Comparison of ENCODE assay signal across 37 cellular contexts in the genomic region with DNA sequence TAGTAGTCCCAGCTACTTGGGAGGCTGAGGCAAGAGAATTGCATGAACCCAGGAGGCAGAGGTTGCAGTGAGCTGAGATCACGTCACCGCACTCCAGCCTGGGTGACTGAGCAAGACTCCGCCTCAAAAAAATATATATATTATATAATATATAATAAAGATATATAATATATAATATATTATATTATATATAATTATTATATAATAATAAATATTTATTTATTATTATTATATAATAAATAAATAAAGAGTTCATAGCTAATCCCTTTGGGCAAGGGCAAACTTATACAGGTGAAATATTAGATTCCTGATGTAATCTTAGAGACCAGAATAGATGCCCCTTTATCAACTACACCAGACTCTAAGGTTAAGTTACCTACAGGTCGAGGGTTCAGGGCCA.
"Had no signal": no experiment of that assay in that cellular context is flagged by ENCODE, and none has a peak within 500 bp of the region (broad histone marks: within the 10 kb centered on the region; RNA-seq: fewer than 3 reads in every experiment).

No MANE protein-coding gene starts in this region.

- ATAC-seq: activated naive CD4-positive, alpha-beta T cell treated with anti-CD3 and anti-CD28 coated beads, Interleukin-2, amount 50 U/mL, for 72 hours; activated naive CD8-positive, alpha-beta T cell treated with anti-CD3 and anti-CD28 coated beads, Interleukin-2, amount 50 U/mL, for 24 hours; activated T-cell treated with anti-CD3 and anti-CD28 coated beads, Interleukin-2, amount 50 U/mL, for 4 hours; activated T-cell treated with anti-CD3 and anti-CD28 coated beads, Interleukin-2, amount 50 U/mL, for 72 hours; activated T-helper 17 cell treated with anti-CD3 and anti-CD28 coated beads, Interleukin-2, amount 50 U/mL, for 72 hours; body of pancreas had no signal

- H3K9me3 ChIP-seq: adrenal gland, ascending aorta, body of pancreas, breast epithelium had no signal

- H3K4me3 ChIP-seq: adrenal gland, ascending aorta, body of pancreas, breast epithelium, cardiac muscle cell had no signal

- H3K27me3 ChIP-seq: adrenal gland, ascending aorta, body of pancreas, brain microvascular endothelial cell, breast epithelium, cardiac muscle cell had no signal

- DNase-seq: activated effector memory CD4-positive, alpha-beta T cell treated with anti-CD3 and anti-CD28 coated beads, Interleukin-2, amount 50 U/mL, for 16 hours; activated effector memory CD4-positive, alpha-beta T cell treated with Interleukin-2 at 50 U/mL for 16 hours; activated gamma-delta T cell; activated gamma-delta T cell treated with Interleukin-2 at 50 U/mL for 16 hours; activated naive CD4-positive, alpha-beta T cell; activated naive CD4-positive, alpha-beta T cell treated with anti-CD3 and anti-CD28 coated beads for 36 hours; activated naive CD4-positive, alpha-beta T cell treated with anti-CD3 and anti-CD28 coated beads, Interleukin-2, amount 10 ng/mL, durations not matched to agents 7 days and 5 days; activated naive CD4-positive, alpha-beta T cell treated with anti-CD3 and anti-CD28 coated beads, Interleukin-2, amount 50 U/mL, for 16 hours; activated naive CD4-positive, alpha-beta T cell treated with Interleukin-2 at 50 U/mL for 16 hours; activated naive CD8-positive, alpha-beta T cell treated with anti-CD3 and anti-CD28 coated beads for 36 hours; activated naive CD8-positive, alpha-beta T cell treated with anti-CD3 and anti-CD28 coated beads, Interleukin-2, amount 10 ng/mL, durations not matched to agents 7 days and 5 days; activated naive CD8-positive, alpha-beta T cell treated with anti-CD3 and anti-CD28 coated beads, Interleukin-2, amount 50 U/mL, for 24 hours; activated T-cell treated with anti-CD3 and anti-CD28 coated beads, Interleukin-2, amount 50 U/mL, for 24 hours; activated T-cell treated with anti-CD3 and anti-CD28 coated beads, Interleukin-2, amount 50 U/mL, for 4 hours; activated T-cell treated with anti-CD3 and anti-CD28 coated beads, Interleukin-2, amount 50 U/mL, for 48 hours; activated T-cell treated with anti-CD3 and anti-CD28 coated beads, Interleukin-2, amount 50 U/mL, for 72 hours; adrenal gland; amniotic stem cell; amygdala; anterior cingulate cortex; aorta; body of pancreas; brain microvascular endothelial cell; caudate nucleus; central memory CD4-positive, alpha-beta T cell; cerebellar nuclear complex had no signal

- H3K36me3 Mint-ChIP-seq: activated naive CD4-positive, alpha-beta T cell treated with anti-CD3 and anti-CD28 coated beads, Interleukin-2, amount 10 ng/mL, durations not matched to agents 7 days and 5 days; activated naive CD4-positive, alpha-beta T cell treated with anti-CD3 and anti-CD28 coated beads, Interleukin-2, amount 50 U/mL, for 24 hours; activated naive CD4-positive, alpha-beta T cell treated with anti-CD3 and anti-CD28 coated beads, Interleukin-2, amount 50 U/mL, for 72 hours; activated naive CD8-positive, alpha-beta T cell; activated naive CD8-positive, alpha-beta T cell treated with anti-CD3 and anti-CD28 coated beads for 36 hours; activated naive CD8-positive, alpha-beta T cell treated with anti-CD3 and anti-CD28 coated beads, Interleukin-2, amount 10 ng/mL, durations not matched to agents 7 days and 5 days had no signal

- H3K27ac ChIP-seq: adrenal gland, ascending aorta, body of pancreas, brain microvascular endothelial cell, breast epithelium, cardiac muscle cell had no signal

- H3K4me1 ChIP-seq: adrenal gland, ascending aorta, breast epithelium had no signal

- H3K27ac Mint-ChIP-seq: activated naive CD4-positive, alpha-beta T cell treated with anti-CD3 and anti-CD28 coated beads for 36 hours; activated naive CD4-positive, alpha-beta T cell treated with anti-CD3 and anti-CD28 coated beads, Interleukin-2, amount 10 ng/mL, durations not matched to agents 7 days and 5 days; activated naive CD4-positive, alpha-beta T cell treated with anti-CD3 and anti-CD28 coated beads, Interleukin-2, amount 50 U/mL, for 72 hours; activated naive CD8-positive, alpha-beta T cell; activated naive CD8-positive, alpha-beta T cell treated with anti-CD3 and anti-CD28 coated beads for 36 hours; activated naive CD8-positive, alpha-beta T cell treated with anti-CD3 and anti-CD28 coated beads, Interleukin-2, amount 10 ng/mL, durations not matched to agents 7 days and 5 days; activated naive CD8-positive, alpha-beta T cell treated with anti-CD3 and anti-CD28 coated beads, Interleukin-2, amount 50 U/mL, for 24 hours; activated T-cell treated with anti-CD3 and anti-CD28 coated beads, Interleukin-2, amount 50 U/mL, for 24 hours; activated T-cell treated with anti-CD3 and anti-CD28 coated beads, Interleukin-2, amount 50 U/mL, for 72 hours; activated T-helper 1 cell treated with anti-CD3 and anti-CD28 coated beads, Interleukin-12 subunit alpha, Interleukin-12 subunit beta, Interleukin-2, Interleukin-4 antibody, amounts not matched to agents 30 ng/mL and 10 ng/mL and 1 ng/mL, durations not matched to agents 14 hours and 24 hours and 36 hours; activated T-helper 17 cell treated with anti-CD3 and anti-CD28 coated beads, Interleukin-2, amount 50 U/mL, for 72 hours; activated T-helper 2 cell treated with anti-CD3 and anti-CD28 coated beads, Interferon-gamma antibody, Interleukin-2, Interleukin-4, amounts not matched to agents 10 μg/mL and 5 μg/mL and 100 μg/mL, durations not matched to agents 14 hours and 24 hours and 36 hours; brain had no signal

- H3K36me3 ChIP-seq: adrenal gland, ascending aorta, breast epithelium, cardiac muscle cell had no signal

- H3K4me3 Mint-ChIP-seq: activated naive CD4-positive, alpha-beta T cell treated with anti-CD3 and anti-CD28 coated beads for 36 hours; activated naive CD4-positive, alpha-beta T cell treated with anti-CD3 and anti-CD28 coated beads, Interleukin-2, amount 10 ng/mL, durations not matched to agents 7 days and 5 days; activated naive CD4-positive, alpha-beta T cell treated with anti-CD3 and anti-CD28 coated beads, Interleukin-2, amount 50 U/mL, for 24 hours; activated naive CD8-positive, alpha-beta T cell; activated naive CD8-positive, alpha-beta T cell treated with anti-CD3 and anti-CD28 coated beads for 36 hours; activated naive CD8-positive, alpha-beta T cell treated with anti-CD3 and anti-CD28 coated beads, Interleukin-2, amount 10 ng/mL, durations not matched to agents 7 days and 5 days; activated naive CD8-positive, alpha-beta T cell treated with anti-CD3 and anti-CD28 coated beads, Interleukin-2, amount 50 U/mL, for 24 hours; activated T-cell treated with anti-CD3 and anti-CD28 coated beads, Interleukin-2, amount 50 U/mL, for 24 hours; activated T-cell treated with anti-CD3 and anti-CD28 coated beads, Interleukin-2, amount 50 U/mL, for 4 hours; activated T-cell treated with anti-CD3 and anti-CD28 coated beads, Interleukin-2, amount 50 U/mL, for 72 hours; activated T-helper 1 cell treated with anti-CD3 and anti-CD28 coated beads, Interleukin-12 subunit alpha, Interleukin-12 subunit beta, Interleukin-2, Interleukin-4 antibody, amounts not matched to agents 30 ng/mL and 10 ng/mL and 1 ng/mL, durations not matched to agents 14 hours and 24 hours and 36 hours; activated T-helper 17 cell treated with anti-CD3 and anti-CD28 coated beads, Interleukin-2, amount 50 U/mL, for 72 hours; brain; central memory CD8-positive, alpha-beta T cell had no signal

- H3K4me1 Mint-ChIP-seq: activated naive CD4-positive, alpha-beta T cell treated with anti-CD3 and anti-CD28 coated beads, Interleukin-2, amount 10 ng/mL, durations not matched to agents 7 days and 5 days; activated naive CD4-positive, alpha-beta T cell treated with anti-CD3 and anti-CD28 coated beads, Interleukin-2, amount 50 U/mL, for 24 hours; activated naive CD8-positive, alpha-beta T cell treated with anti-CD3 and anti-CD28 coated beads for 36 hours; activated naive CD8-positive, alpha-beta T cell treated with anti-CD3 and anti-CD28 coated beads, Interleukin-2, amount 50 U/mL, for 24 hours; activated T-helper 17 cell treated with anti-CD3 and anti-CD28 coated beads, Interleukin-2, amount 50 U/mL, for 72 hours; central memory CD8-positive, alpha-beta T cell had no signal

- H3K9me3 Mint-ChIP-seq: activated naive CD4-positive, alpha-beta T cell treated with anti-CD3 and anti-CD28 coated beads for 36 hours; activated naive CD4-positive, alpha-beta T cell treated with anti-CD3 and anti-CD28 coated beads, Interleukin-2, amount 10 ng/mL, durations not matched to agents 7 days and 5 days; activated naive CD4-positive, alpha-beta T cell treated with anti-CD3 and anti-CD28 coated beads, Interleukin-2, amount 50 U/mL, for 24 hours; activated naive CD4-positive, alpha-beta T cell treated with anti-CD3 and anti-CD28 coated beads, Interleukin-2, amount 50 U/mL, for 72 hours; activated naive CD8-positive, alpha-beta T cell treated with anti-CD3 and anti-CD28 coated beads for 36 hours; activated naive CD8-positive, alpha-beta T cell treated with anti-CD3 and anti-CD28 coated beads, Interleukin-2, amount 10 ng/mL, durations not matched to agents 7 days and 5 days; activated naive CD8-positive, alpha-beta T cell treated with anti-CD3 and anti-CD28 coated beads, Interleukin-2, amount 50 U/mL, for 24 hours; activated T-cell treated with anti-CD3 and anti-CD28 coated beads, Interleukin-2, amount 50 U/mL, for 24 hours; activated T-cell treated with anti-CD3 and anti-CD28 coated beads, Interleukin-2, amount 50 U/mL, for 4 hours; activated T-cell treated with anti-CD3 and anti-CD28 coated beads, Interleukin-2, amount 50 U/mL, for 72 hours; activated T-helper 1 cell treated with anti-CD3 and anti-CD28 coated beads, Interleukin-12 subunit alpha, Interleukin-12 subunit beta, Interleukin-2, Interleukin-4 antibody, amounts not matched to agents 30 ng/mL and 10 ng/mL and 1 ng/mL, durations not matched to agents 14 hours and 24 hours and 36 hours; activated T-helper 17 cell treated with anti-CD3 and anti-CD28 coated beads, Interleukin-2, amount 50 U/mL, for 72 hours; activated T-helper 2 cell treated with anti-CD3 and anti-CD28 coated beads, Interferon-gamma antibody, Interleukin-2, Interleukin-4, amounts not matched to agents 10 μg/mL and 5 μg/mL and 100 μg/mL, durations not matched to agents 14 hours and 24 hours and 36 hours; central memory CD8-positive, alpha-beta T cell had no signal
